ENCODE assay signal across 2 cellular contexts in the genomic region with DNA sequence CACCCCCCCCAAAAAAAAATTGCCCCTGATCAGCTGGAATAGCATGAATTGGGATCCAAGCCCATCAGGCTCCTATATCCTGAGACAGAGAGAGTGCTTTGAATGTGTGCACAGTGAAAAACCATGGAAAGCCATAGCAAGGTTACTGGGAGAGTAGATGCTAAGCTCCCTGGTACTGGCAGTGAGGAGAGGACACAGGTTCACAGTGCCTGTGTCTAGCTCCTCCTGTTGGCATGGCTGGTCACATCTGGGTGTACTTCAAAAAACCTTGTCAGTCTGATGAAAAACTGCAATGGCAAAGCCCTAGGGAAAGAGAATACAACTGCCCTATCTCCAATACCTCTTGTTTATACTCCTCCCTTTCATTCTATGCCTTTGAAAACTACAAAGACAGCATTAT.
TF ChIP-seq lines count a peak whose summit lies in the region.

No MANE protein-coding gene starts in this region.

TF ChIP-seq in SK-N-SH treated with all-trans-retinoic acid at 6 μM for 48 hours, 23 proteins besides CTCF, POLR2A, EP300 and RAD21 (continued from another document):
- TF ChIP-seq, protein P1, sequence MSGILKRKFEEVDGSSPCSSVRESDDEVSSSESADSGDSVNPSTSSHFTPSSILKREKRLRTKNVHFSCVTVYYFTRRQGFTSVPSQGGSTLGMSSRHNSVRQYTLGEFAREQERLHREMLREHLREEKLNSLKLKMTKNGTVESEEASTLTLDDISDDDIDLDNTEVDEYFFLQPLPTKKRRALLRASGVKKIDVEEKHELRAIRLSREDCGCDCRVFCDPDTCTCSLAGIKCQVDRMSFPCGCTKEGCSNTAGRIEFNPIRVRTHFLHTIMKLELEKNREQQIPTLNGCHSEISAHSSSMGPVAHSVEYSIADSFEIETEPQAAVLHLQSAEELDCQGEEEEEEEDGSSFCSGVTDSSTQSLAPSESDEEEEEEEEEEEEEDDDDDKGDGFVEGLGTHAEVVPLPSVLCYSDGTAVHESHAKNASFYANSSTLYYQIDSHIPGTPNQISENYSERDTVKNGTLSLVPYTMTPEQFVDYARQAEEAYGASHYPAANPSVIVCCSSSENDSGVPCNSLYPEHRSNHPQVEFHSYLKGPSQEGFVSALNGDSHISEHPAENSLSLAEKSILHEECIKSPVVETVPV (CRISPR knock-in tag; IDR thresholded peaks at IDR 0.05): no peak
- TF ChIP-seq ZC3H10 (CRISPR knock-in tag; IDR thresholded peaks at IDR 0.05) (no peak), PPARA (CRISPR knock-in tag; IDR thresholded peaks at IDR 0.05; ENCODE audit: borderline replicate concordance) (no peak), TCF4 (CRISPR knock-in tag; IDR thresholded peaks at IDR 0.05; ENCODE audit: borderline replicate concordance) (no peak), TOX (CRISPR knock-in tag; IDR thresholded peaks at IDR 0.05; ENCODE audit: borderline replicate concordance) (no peak)

TF ChIP-seq in SK-N-SH, 30 proteins besides CTCF, POLR2A, EP300 and RAD21 (continued from another document):
- TF ChIP-seq POLR2AphosphoS5 (IDR thresholded peaks at IDR 0.05; ENCODE audit: low read depth, low read length) (no peak), ELF1 (IDR thresholded peaks at IDR 0.05) (no peak), CHD2 (IDR thresholded peaks at IDR 0.05; ENCODE audit: low read length, partially characterized antibody) (no peak), GABPA (IDR thresholded peaks at IDR 0.05; ENCODE audit: low read depth) (no peak)
- TF ChIP-seq, protein P2, sequence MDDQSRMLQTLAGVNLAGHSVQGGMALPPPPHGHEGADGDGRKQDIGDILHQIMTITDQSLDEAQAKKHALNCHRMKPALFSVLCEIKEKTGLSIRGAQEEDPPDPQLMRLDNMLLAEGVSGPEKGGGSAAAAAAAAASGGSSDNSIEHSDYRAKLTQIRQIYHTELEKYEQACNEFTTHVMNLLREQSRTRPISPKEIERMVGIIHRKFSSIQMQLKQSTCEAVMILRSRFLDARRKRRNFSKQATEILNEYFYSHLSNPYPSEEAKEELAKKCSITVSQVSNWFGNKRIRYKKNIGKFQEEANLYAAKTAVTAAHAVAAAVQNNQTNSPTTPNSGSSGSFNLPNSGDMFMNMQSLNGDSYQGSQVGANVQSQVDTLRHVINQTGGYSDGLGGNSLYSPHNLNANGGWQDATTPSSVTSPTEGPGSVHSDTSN (IDR thresholded peaks at IDR 0.05): no peak
